32 cellular contexts compared by ENCODE assay signal in the genomic region with DNA sequence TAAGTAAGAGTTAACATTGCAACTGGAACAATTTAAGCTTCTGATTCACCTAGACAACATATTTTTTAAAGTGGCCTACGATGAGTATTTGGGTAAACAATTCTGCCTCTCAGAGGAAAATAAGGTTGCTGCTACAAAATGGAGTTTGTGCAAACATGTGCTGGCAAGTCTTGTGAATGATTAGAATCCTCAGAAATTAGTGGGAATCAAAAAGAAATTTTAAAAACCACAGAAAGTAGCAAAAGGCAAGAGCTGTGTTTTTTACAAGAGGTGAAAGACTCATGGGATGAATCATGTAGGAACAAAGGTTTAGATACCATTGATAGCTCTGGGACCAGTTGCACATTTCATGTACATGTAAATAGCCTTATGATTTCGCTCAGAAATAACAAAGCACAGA.
"Had no signal": no experiment of that assay in that cellular context is flagged by ENCODE, and none has a peak within 500 bp of the region (broad histone marks: within the 10 kb centered on the region; RNA-seq: fewer than 3 reads in every experiment).

No MANE protein-coding gene starts in this region.

- FAIRE-seq: K562 had no signal

- H3K27ac Mint-ChIP-seq: activated CD4-positive, alpha-beta memory T cell treated with anti-CD3 and anti-CD28 coated beads, Interleukin-2, amount 10 ng/mL, durations not matched to agents 7 days and 5 days; activated CD8-positive, alpha-beta memory T cell treated with anti-CD3 and anti-CD28 coated beads, Interleukin-2, amount 10 ng/mL, durations not matched to agents 7 days and 5 days; activated naive CD8-positive, alpha-beta T cell treated with anti-CD3 and anti-CD28 coated beads, Interleukin-2, amount 10 ng/mL, durations not matched to agents 7 days and 5 days had no signal

- H3K36me3 ChIP-seq: ascending aorta, Peyer's patch, WERI-Rb-1 had no signal

- H3K4me3 ChIP-seq: ascending aorta, K562, Peyer's patch had no signal

- DNase-seq: activated CD4-positive, alpha-beta memory T cell treated with anti-CD3 and anti-CD28 coated beads, Interleukin-2, amount 10 ng/mL, durations not matched to agents 7 days and 5 days; activated CD4-positive, alpha-beta T cell treated with anti-CD3 and anti-CD28 coated beads for 1 hour; activated CD4-positive, alpha-beta T cell treated with anti-CD3 and anti-CD28 coated beads for 48 hours; activated CD4-positive, CD25-positive, alpha-beta regulatory T cell; activated CD8-positive, alpha-beta memory T cell treated with anti-CD3 and anti-CD28 coated beads for 24 hours; activated CD8-positive, alpha-beta memory T cell treated with anti-CD3 and anti-CD28 coated beads, Interleukin-2, amount 10 ng/mL, durations not matched to agents 7 days and 5 days; activated CD8-positive, alpha-beta memory T cell treated with anti-CD3 and anti-CD28 coated beads, Interleukin-2, amount 50 U/mL, for 48 hours; activated effector memory CD4-positive, alpha-beta T cell treated with Interleukin-2 at 50 U/mL for 16 hours; activated naive CD4-positive, alpha-beta T cell; activated naive CD4-positive, alpha-beta T cell treated with anti-CD3 and anti-CD28 coated beads, Interleukin-2, amount 50 U/mL, for 16 hours; activated naive CD8-positive, alpha-beta T cell treated with anti-CD3 and anti-CD28 coated beads, Interleukin-2, amount 10 ng/mL, durations not matched to agents 7 days and 5 days; activated T-cell treated with anti-CD3 and anti-CD28 coated beads, Interleukin-2, amount 50 U/mL, for 48 hours; amygdala; caudate nucleus; cerebellar nuclear complex; IMR-90; NCI-H1105; NCI-H1417 treated with DMSO at 0.1 percent for 48 hours; NCI-H187 treated with DMSO at 0.1 percent for 48 hours; NCI-H2081; NCI-H446; NCI-H510A treated with DMSO at 0.1 percent for 48 hours; NCI-H526 treated with DMSO at 0.1 percent for 48 hours; NCI-H774; Peyer's patch; RPMI8226; SIG-M5; T1000; WERI-Rb-1 had no signal

- H3K27me3 Mint-ChIP-seq: activated CD4-positive, alpha-beta memory T cell treated with anti-CD3 and anti-CD28 coated beads, Interleukin-2, amount 10 ng/mL, durations not matched to agents 7 days and 5 days; activated CD8-positive, alpha-beta memory T cell treated with anti-CD3 and anti-CD28 coated beads, Interleukin-2, amount 10 ng/mL, durations not matched to agents 7 days and 5 days; activated naive CD8-positive, alpha-beta T cell treated with anti-CD3 and anti-CD28 coated beads, Interleukin-2, amount 10 ng/mL, durations not matched to agents 7 days and 5 days had no signal

- ATAC-seq: activated CD8-positive, alpha-beta memory T cell treated with anti-CD3 and anti-CD28 coated beads, Interleukin-2, amount 10 ng/mL, durations not matched to agents 7 days and 5 days; K562; Right ventricle myocardium inferior had no signal

- H3K27ac ChIP-seq: ascending aorta, Peyer's patch, WERI-Rb-1 had no signal

- H3K27me3 ChIP-seq: ascending aorta, Peyer's patch had no signal

- H3K4me3 Mint-ChIP-seq: activated CD4-positive, alpha-beta memory T cell treated with anti-CD3 and anti-CD28 coated beads, Interleukin-2, amount 10 ng/mL, durations not matched to agents 7 days and 5 days; activated CD8-positive, alpha-beta memory T cell treated with anti-CD3 and anti-CD28 coated beads, Interleukin-2, amount 10 ng/mL, durations not matched to agents 7 days and 5 days; activated naive CD8-positive, alpha-beta T cell treated with anti-CD3 and anti-CD28 coated beads, Interleukin-2, amount 10 ng/mL, durations not matched to agents 7 days and 5 days had no signal

- H3K4me1 ChIP-seq: ascending aorta, Peyer's patch had no signal

- H3K4me1 Mint-ChIP-seq: activated CD4-positive, alpha-beta memory T cell treated with anti-CD3 and anti-CD28 coated beads, Interleukin-2, amount 10 ng/mL, durations not matched to agents 7 days and 5 days; activated CD8-positive, alpha-beta memory T cell treated with anti-CD3 and anti-CD28 coated beads, Interleukin-2, amount 10 ng/mL, durations not matched to agents 7 days and 5 days; activated naive CD8-positive, alpha-beta T cell treated with anti-CD3 and anti-CD28 coated beads, Interleukin-2, amount 10 ng/mL, durations not matched to agents 7 days and 5 days had no signal

- H3K9me3 ChIP-seq: ascending aorta, Peyer's patch had no signal

- H3K36me3 Mint-ChIP-seq: activated CD8-positive, alpha-beta memory T cell treated with anti-CD3 and anti-CD28 coated beads, Interleukin-2, amount 10 ng/mL, durations not matched to agents 7 days and 5 days; activated naive CD8-positive, alpha-beta T cell treated with anti-CD3 and anti-CD28 coated beads, Interleukin-2, amount 10 ng/mL, durations not matched to agents 7 days and 5 days had no signal
